In genomic region chr3:129911261-129911861, GRCh38 we compare ENCODE assay signal across 15 cellular contexts. TPM values are rescaled to one million over a fixed set of nuclear protein-coding genes. Genes with fewer than 3 reads are reported as not detected.
A peak's percentile ranks its signal among the peaks of the same experiment; 100 is the strongest.
DNase-seq lines count a peak whose midpoint lies in the region; ATAC-seq, FAIRE-seq and TF ChIP-seq lines count a peak whose summit lies in the region.
"Had no signal": no experiment of that assay in that cellular context is flagged by ENCODE, and none has a peak within 500 bp of the region (broad histone marks: within the 10 kb centered on the region; RNA-seq: fewer than 3 reads in every experiment).

No MANE protein-coding gene starts in this region.

- H3K27ac ChIP-seq in liver (ENCODE audit: low read depth in 1 of 2, low read length in 2 of 2), result no peak overlapping the region
- no peak overlapping the region for H3K27ac ChIP-seq in HepG2 (ENCODE audit: extremely low read length, insufficient read depth, low read length)
- H3K27ac ChIP-seq in lung (ENCODE audit: low read depth in 1 of 2, low read length in 1 of 2), result no peak overlapping the region
- H3K27ac ChIP-seq: epithelial cell of prostate, prostate gland had no signal

- peaks cover 1% of the 10 kb centered on the region for H3K27me3 Mint-ChIP-seq in WTC11 (ENCODE audit: low read depth)

- H3K4me1 ChIP-seq in liver (ENCODE audit: control insufficient read depth in 4 of 4, insufficient read depth in 4 of 4, low read length in 3 of 4), result no peaks in the 10 kb centered on the region
- H3K4me1 ChIP-seq in HepG2 (ENCODE audit: insufficient read depth, low read length), result peaks cover 11% of the 10 kb centered on the region
- H3K4me1 ChIP-seq in lung (ENCODE audit: control insufficient read depth in 2 of 2, insufficient read depth in 2 of 2, low read length in 2 of 2), result no peaks in the 10 kb centered on the region
- H3K4me1 ChIP-seq: prostate gland had no signal

- no peaks in the 10 kb centered on the region for H4K20me1 ChIP-seq in HepG2 (ENCODE audit: insufficient read depth, low read length)

- FAIRE-seq in HepG2 (lab: Jason Lieb, UNC) (no peak), D721Med (lab: Jason Lieb, UNC) (no peak)
- FAIRE-seq: keratinocyte had no signal

- peaks cover 0 to 8% (median 3%) of the 10 kb centered on the region in 4 donors for H3K9me3 ChIP-seq in liver (ENCODE audit: control insufficient read depth in 4 of 4, low read length in 3 of 4)
- H3K9me3 ChIP-seq in HepG2 (ENCODE audit: low read length), result peaks cover 12% of the 10 kb centered on the region
- H3K9me3 ChIP-seq in lung (ENCODE audit: control insufficient read depth in 2 of 2, insufficient read depth in 1 of 2, low read length in 1 of 2), result peaks cover 5 to 9% of the 10 kb centered on the region in 2 donors
- H3K9me3 ChIP-seq: prostate gland had no signal

- DNase-seq in HepG2 (ENCODE audit: low spot score) (no peak), WTC11 (ENCODE audit: low spot score) (no peak), lung (ENCODE audit: low spot score) (no peak), D721Med (ENCODE audit: insufficient read length, low spot score) (no peak), NCI-H1694 treated with DMSO at 0.1 percent for 48 hours (lab: John Stamatoyannopoulos, UW) (no peak), mesenteric fat pad (ENCODE audit: low spot score) (no peak)
- DNase-seq: activated CD4-positive, alpha-beta T cell treated with anti-CD3 and anti-CD28 coated beads, Interleukin-2, amount 50 U/mL, for 4 hours; activated T-cell treated with anti-CD3 and anti-CD28 coated beads, Interleukin-2, amount 50 U/mL, for 72 hours; NCI-H2107; T-helper 9 cell had no signal

- TF ChIP-seq EP300 in HepG2 (IDR thresholded peaks at IDR 0.05; ENCODE audit: low read depth in 2 of 2, low read length in 2 of 2) (no peak), HepG2 (CRISPR knock-in tag; IDR thresholded peaks at IDR 0.05; ENCODE audit: borderline replicate concordance) (no peak)

- CTCF ChIA-PET in HepG2 (lab: Yijun Ruan, JAX; ENCODE audit: low intra/inter-chr PET ratio, low total read pairs) (no interaction called here), WTC11 (lab: Charles Lee) (interaction anchor here (0.9 to 1.5 kb wide), 2 partner anchors 30 to 421 kb away, joined by 3 read pairs; no protein-coding TSS in a partner anchor)

- no peaks in the 10 kb centered on the region for H3K27me3 ChIP-seq in liver (ENCODE audit: control insufficient read depth in 4 of 4, insufficient read depth in 4 of 4, low read length in 3 of 4)
- H3K27me3 ChIP-seq in HepG2 (ENCODE audit: control insufficient read depth in 1 of 2, insufficient read depth in 2 of 2, low read length in 2 of 2), result peaks cover 0 to 2% of the 10 kb centered on the region in 2 experiments; a peak in 1 of 5 replicates
- H3K27me3 ChIP-seq in lung (ENCODE audit: control insufficient read depth, insufficient read depth), result no peaks in the 10 kb centered on the region

- no peak for TF ChIP-seq RAD21 in liver (IDR thresholded peaks at IDR 0.05)
- no peak for TF ChIP-seq RAD21 in HepG2 (CRISPR knock-in tag; IDR thresholded peaks at IDR 0.05)

- intact Hi-C loops in HepG2 (cut with micrococcal nuclease; ENCODE audit: unreplicated experiment), result no loop called here

- H3K9ac ChIP-seq in liver (ENCODE audit: low read depth in 1 of 2, low read length in 2 of 2) (no peak overlapping the region), HepG2 (ENCODE audit: insufficient read depth, low read depth, low read length) (no peak overlapping the region)

- peaks cover 53% of the 10 kb centered on the region for H3K9me3 Mint-ChIP-seq in WTC11

- no peak overlapping the region for H3K27ac Mint-ChIP-seq in WTC11
- H3K27ac Mint-ChIP-seq: activated T-cell treated with anti-CD3 and anti-CD28 coated beads, Interleukin-2, amount 50 U/mL, for 72 hours had no signal

- no peaks in the 10 kb centered on the region for H3K79me2 ChIP-seq in HepG2 (ENCODE audit: insufficient read depth, low read length)

- no peak overlapping the region for H3K4me2 ChIP-seq in HepG2 (ENCODE audit: low read depth, low read length)

- H3K4me3 ChIP-seq in liver (ENCODE audit: low read depth in 1 of 3, low read length in 3 of 3) (no peak overlapping the region), HepG2 (replicated peaks in 1 of 3; ENCODE audit: insufficient read depth in 1 of 3, low read depth in 2 of 3, low read length in 3 of 3) (no peak overlapping the region), lung (no peak overlapping the region)
- H3K4me3 ChIP-seq: prostate gland had no signal

- H3K4me3 Mint-ChIP-seq in WTC11, result no peak overlapping the region
- H3K4me3 Mint-ChIP-seq: activated T-cell treated with anti-CD3 and anti-CD28 coated beads, Interleukin-2, amount 50 U/mL, for 72 hours had no signal

- in situ Hi-C loops in HepG2 (cut with HindIII; ENCODE audit: extremely low pct_ligation_motif_present, low pct_unique_long_range_greater_than_20kb), result no loop called here

- no peak overlapping the region for H2AFZ ChIP-seq in HepG2 (ENCODE audit: low read length)

- ATAC-seq in HepG2 (no peak), WTC11 (no peak), lung (ENCODE audit: insufficient read depth, low FRiP score) (peak; percentile 69), HG02852 (IDR thresholded peaks at IDR 0.05; ENCODE audit: unreplicated experiment) (no peak)
- ATAC-seq: activated T-cell treated with anti-CD3 and anti-CD28 coated beads, Interleukin-2, amount 50 U/mL, for 72 hours had no signal

- no peak for TF ChIP-seq CTCF in liver (IDR thresholded peaks at IDR 0.05; ENCODE audit: low read depth, low read length, missing input control)
- TF ChIP-seq CTCF in HepG2 (CRISPR knock-in tag; IDR thresholded peaks at IDR 0.05), result no peak
- TF ChIP-seq CTCF in WTC11 (IDR thresholded peaks at IDR 0.05), result no peak
- TF ChIP-seq CTCF in lung (IDR thresholded peaks at IDR 0.05; ENCODE audit: control extremely low read depth, extremely low read depth), result no peak
- TF ChIP-seq CTCF in D721Med (IDR thresholded peaks at IDR 0.05; ENCODE audit: insufficient read depth, missing control alignments), result no peak

- BruUV-seq in HepG2 (replicated peaks; lab: Mats Ljungman, UMichigan), result no TSS peak

- POLR2A ChIA-PET in HepG2 (lab: Yijun Ruan, JAX), result no interaction called here
- POLR2A ChIA-PET in WTC11 (lab: Charles Lee), result no interaction called here

- no peaks in the 10 kb centered on the region for H3K36me3 ChIP-seq in liver (ENCODE audit: control insufficient read depth in 4 of 4, insufficient read depth in 3 of 4, low read depth in 1 of 4, low read length in 3 of 4)
- H3K36me3 ChIP-seq in HepG2 (replicated peaks in 1 of 2; ENCODE audit: control insufficient read depth in 1 of 2, insufficient read depth in 2 of 2, low read length in 2 of 2), result no peaks in the 10 kb centered on the region
- no peaks in the 10 kb centered on the region for H3K36me3 ChIP-seq in lung (ENCODE audit: control insufficient read depth in 2 of 2, insufficient read depth in 2 of 2, low read length in 2 of 2)
- H3K36me3 ChIP-seq: prostate gland had no signal

- peaks cover 31% of the 10 kb centered on the region for H3K36me3 Mint-ChIP-seq in WTC11

- TF ChIP-seq POLR2A in HepG2 (IDR thresholded peaks at IDR 0.05; ENCODE audit: insufficient read depth in 1 of 2, low read depth in 2 of 2, low read length in 2 of 2), result no peak

- H3K4me1 Mint-ChIP-seq in WTC11, result no peaks in the 10 kb centered on the region

TF ChIP-seq in liver, 16 proteins besides CTCF, POLR2A, EP300 and RAD21 (continues in another document):
- TF ChIP-seq NR2F2 (IDR thresholded peaks at IDR 0.05), result peak; percentile 86
- TF ChIP-seq TAF1 (conservative IDR thresholded peaks at IDR 0.05), result no peak
- TF ChIP-seq, protein P1, sequence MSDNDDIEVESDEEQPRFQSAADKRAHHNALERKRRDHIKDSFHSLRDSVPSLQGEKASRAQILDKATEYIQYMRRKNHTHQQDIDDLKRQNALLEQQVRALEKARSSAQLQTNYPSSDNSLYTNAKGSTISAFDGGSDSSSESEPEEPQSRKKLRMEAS (IDR thresholded peaks at IDR 0.05), result no peak

TF ChIP-seq in WTC11, 78 proteins besides CTCF, POLR2A, EP300 and RAD21 (continues in another document):
- peak; percentile 100 for TF ChIP-seq HMGA2 (CRISPR knock-in tag; IDR thresholded peaks at IDR 0.05)

RNA-seq across cellular contexts. Expression of gene TMCC1, which starts 17.9 kb away (rescaled TPM):
- total RNA-seq in liver (10 to 100 TPM; 10.2 to 11.6 TPM), HepG2 (2016; rRNA removed; fragmentation: Illumina TruSeq; extraction: Trizol) (12.1 and 14.8 TPM in 2 replicates), WTC11 (2021) (20.6 to 29.3 TPM (median 23.6 TPM) in 3 replicates), lung (10 to 100 TPM; 33.8 to 39.4 TPM), mesenteric fat pad (41.0 TPM)
- polyA plus RNA-seq in liver (10 to 100 TPM; 10.4 to 60.0 TPM), HepG2 (2011; rRNA removed) (264 and 329 TPM in 2 replicates), lung (10 to 100 TPM in 1 of 2 donors, 1 to 10 TPM in 1; 8.7 to 11.8 TPM)
- total RNA-seq in HepG2 (2016; cell fraction: cytosol; rRNA removed; fragmentation: Illumina TruSeq; extraction: Trizol; ENCODE audit: low read depth), result 31.5 and 32.2 TPM in 2 replicates
- total RNA-seq in HepG2 (2016; cell fraction: insoluble cytoplasmic fraction; rRNA removed; fragmentation: Illumina TruSeq; extraction: Trizol), result 13.6 and 13.9 TPM in 2 replicates
- total RNA-seq in HepG2 (2016; cell fraction: membrane; rRNA removed; fragmentation: Illumina TruSeq; extraction: Trizol), result 19.2 and 21.3 TPM in 2 replicates
- total RNA-seq in HepG2 (2016; cell fraction: nucleus; rRNA removed; fragmentation: Illumina TruSeq; extraction: Trizol), result 13.3 and 21.7 TPM in 2 replicates
- 53.3 and 78.4 TPM in 2 replicates for polyA plus RNA-seq in HepG2 (2011; cell fraction: cytosol; rRNA removed)
- polyA plus RNA-seq in HepG2 (2011; cell fraction: nucleus; rRNA removed), result 43.5 and 164 TPM in 2 replicates
- 328 and 350 TPM in 2 replicates for polyA plus RNA-seq in HepG2 (2012)
- 4.5 and 7.9 TPM in 2 replicates for polyA plus RNA-seq in HepG2 (2016; cell fraction: cytosol; fragmentation: Illumina TruSeq; extraction: Trizol; ENCODE audit: low read depth)
- polyA plus RNA-seq in HepG2 (2016; cell fraction: insoluble cytoplasmic fraction; fragmentation: Illumina TruSeq; extraction: Trizol; ENCODE audit: low read depth), result 15.0 and 19.4 TPM in 2 replicates
- polyA plus RNA-seq in HepG2 (2016; cell fraction: membrane; fragmentation: Illumina TruSeq; extraction: Trizol; ENCODE audit: low read depth), result 13.3 and 13.8 TPM in 2 replicates
- polyA plus RNA-seq in HepG2 (2016; cell fraction: nucleus; fragmentation: Illumina TruSeq; extraction: Trizol; ENCODE audit: insufficient read depth, low read depth), result 9.7 and 13.0 TPM in 2 replicates
- 20.3 and 122 TPM in 2 replicates for polyA minus RNA-seq in HepG2 (2011; rRNA and poly(A)+ RNA removed; ENCODE audit: low replicate concordance)
- polyA minus RNA-seq in HepG2 (2011; cell fraction: cytosol; rRNA and poly(A)+ RNA removed), result 191 and 214 TPM in 2 replicates
- polyA minus RNA-seq in HepG2 (2011; cell fraction: nucleus; rRNA and poly(A)+ RNA removed), result 100 and 245 TPM in 2 replicates
